Comparison of ENCODE assay signal across 20 cellular contexts in genomic region chr5:171433952-171434676, GRCh38. TPM values are rescaled to one million over a fixed set of nuclear protein-coding genes. Genes with fewer than 3 reads are reported as not detected.
"Had no signal": no experiment of that assay in that cellular context is flagged by ENCODE, and none has a peak within 500 bp of the region (broad histone marks: within the 10 kb centered on the region; RNA-seq: fewer than 3 reads in every experiment).

No MANE protein-coding gene starts in this region.

- H3K36me3 Mint-ChIP-seq: activated naive CD8-positive, alpha-beta T cell; immature natural killer cell; naive thymus-derived CD4-positive, alpha-beta T cell; WTC11 had no signal

- H3K9me3 ChIP-seq: gastrocnemius medialis, heart left ventricle, stomach, upper lobe of left lung had no signal

- H3K27me3 ChIP-seq: gastrocnemius medialis, heart left ventricle, stomach, upper lobe of left lung had no signal

- H3K4me1 ChIP-seq: gastrocnemius medialis had no signal

- H3K4me1 Mint-ChIP-seq: activated CD4-positive, alpha-beta T cell treated with anti-CD3 and anti-CD28 coated beads for 36 hours; immature natural killer cell had no signal

- DNase-seq: activated CD4-positive, alpha-beta T cell treated with anti-CD3 and anti-CD28 coated beads for 36 hours; activated CD4-positive, alpha-beta T cell treated with anti-CD3 and anti-CD28 coated beads, Interleukin-2, amount 50 U/mL, for 48 hours; activated gamma-delta T cell treated with Interleukin-2 at 50 U/mL for 16 hours; activated T-cell treated with anti-CD3 and anti-CD28 coated beads for 4 hours; caudate nucleus; gastrocnemius medialis; immature natural killer cell; mesendoderm; naive thymus-derived CD4-positive, alpha-beta T cell; nucleus accumbens; retina; stimulated activated CD4-positive, alpha-beta T cell treated with anti-CD3 and anti-CD28 coated beads, Interleukin-15, amount 100 ng/mL, for 24 hours; stimulated activated CD4-positive, alpha-beta T cell treated with anti-CD3 and anti-CD28 coated beads, Interleukin-2, amount 100 ng/mL, for 48 hours; stomach; upper lobe of left lung had no signal

- H3K36me3 ChIP-seq: gastrocnemius medialis, heart left ventricle, stomach, upper lobe of left lung had no signal

- H3K27ac ChIP-seq: gastrocnemius medialis, stomach, upper lobe of left lung had no signal

- H3K27me3 Mint-ChIP-seq: activated CD4-positive, alpha-beta T cell treated with anti-CD3 and anti-CD28 coated beads for 36 hours; activated naive CD8-positive, alpha-beta T cell had no signal

- ATAC-seq: activated CD4-positive, alpha-beta T cell treated with anti-CD3 and anti-CD28 coated beads for 36 hours; gastrocnemius medialis; heart left ventricle; naive thymus-derived CD4-positive, alpha-beta T cell had no signal

- H3K9me3 Mint-ChIP-seq: activated T-helper 1 cell treated with anti-CD3 and anti-CD28 coated beads, Interleukin-12 subunit alpha, Interleukin-12 subunit beta, Interleukin-2, Interleukin-4 antibody, amounts not matched to agents 30 ng/mL and 10 ng/mL and 1 ng/mL, durations not matched to agents 14 hours and 24 hours and 36 hours; immature natural killer cell; naive thymus-derived CD4-positive, alpha-beta T cell; T-helper 2 cell treated with Interferon-gamma antibody and Interleukin-4, amounts not matched to agents 5 μg/mL and 100 μg/mL, for 36 hours; WTC11 had no signal

- H3K4me3 Mint-ChIP-seq: activated CD4-positive, alpha-beta T cell treated with anti-CD3 and anti-CD28 coated beads for 36 hours; activated naive CD8-positive, alpha-beta T cell; activated T-helper 1 cell treated with anti-CD3 and anti-CD28 coated beads, Interleukin-12 subunit alpha, Interleukin-12 subunit beta, Interleukin-2, Interleukin-4 antibody, amounts not matched to agents 30 ng/mL and 10 ng/mL and 1 ng/mL, durations not matched to agents 14 hours and 24 hours and 36 hours; immature natural killer cell; T-helper 2 cell treated with Interferon-gamma antibody and Interleukin-4, amounts not matched to agents 5 μg/mL and 100 μg/mL, for 36 hours; WTC11 had no signal

- H3K4me3 ChIP-seq: gastrocnemius medialis, heart left ventricle, stomach, upper lobe of left lung had no signal

- H3K27ac Mint-ChIP-seq: activated CD4-positive, alpha-beta T cell treated with anti-CD3 and anti-CD28 coated beads for 36 hours; activated naive CD8-positive, alpha-beta T cell; activated T-helper 1 cell treated with anti-CD3 and anti-CD28 coated beads, Interleukin-12 subunit alpha, Interleukin-12 subunit beta, Interleukin-2, Interleukin-4 antibody, amounts not matched to agents 30 ng/mL and 10 ng/mL and 1 ng/mL, durations not matched to agents 14 hours and 24 hours and 36 hours; immature natural killer cell; T-helper 2 cell treated with Interferon-gamma antibody and Interleukin-4, amounts not matched to agents 5 μg/mL and 100 μg/mL, for 36 hours; WTC11 had no signal

RNA-seq across cellular contexts. Expression of gene FGF18, which starts 14.7 kb away (rescaled TPM):
- total RNA-seq: activated CD4-positive, alpha-beta T cell treated with anti-CD3 and anti-CD28 coated beads for 36 hours had no signal
